8 cellular contexts compared by ENCODE assay signal in the genomic region with DNA sequence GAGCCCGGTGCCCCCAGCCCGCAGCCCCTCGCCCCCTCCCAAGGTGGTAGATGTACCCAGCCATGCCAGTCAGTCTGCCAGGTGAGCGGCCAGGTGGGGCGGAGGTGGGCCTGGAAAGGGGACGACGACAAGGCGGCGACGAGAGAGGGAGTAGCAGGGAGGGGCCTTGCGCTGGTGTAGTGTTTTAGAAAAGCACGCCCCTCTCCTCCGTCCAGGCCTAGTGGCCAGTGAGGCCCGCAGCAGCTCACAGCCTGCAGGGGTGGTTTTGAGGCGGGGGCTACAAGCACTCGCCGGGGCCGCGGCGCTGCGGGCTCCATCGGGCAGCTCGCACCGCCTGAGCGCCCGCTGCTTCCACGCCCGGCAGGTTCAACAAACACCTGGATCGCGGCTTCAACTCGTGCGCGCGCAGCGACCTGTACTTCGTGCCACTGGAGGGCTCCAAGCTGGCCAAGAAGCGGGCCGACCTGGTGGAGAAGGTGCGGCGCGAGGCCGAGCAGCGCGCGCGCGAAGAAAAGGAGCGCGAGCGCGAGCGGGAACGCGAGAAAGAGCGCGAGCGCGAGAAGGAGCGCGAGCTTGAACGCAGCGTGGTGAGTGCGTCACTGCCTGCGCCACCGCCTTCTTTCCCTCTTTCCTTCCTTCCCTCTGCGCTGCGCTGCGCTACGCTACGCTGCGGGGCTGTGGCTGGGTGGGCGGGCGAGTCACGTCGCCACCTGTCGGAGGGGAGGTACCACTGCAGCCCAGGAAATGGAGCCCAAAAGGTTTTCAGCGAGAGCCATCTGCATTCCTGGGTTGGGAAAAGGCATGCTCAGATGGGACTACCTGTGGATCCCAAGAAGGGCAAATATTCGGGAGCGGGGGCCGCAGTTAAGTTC.
DNase-seq lines count a peak whose midpoint lies in the region; ATAC-seq and FAIRE-seq lines count a peak whose summit lies in the region.

No MANE protein-coding gene starts in this region.

- H3K27ac Mint-ChIP-seq in memory B cell = peak overlapping the region; percentile 88

- ATAC-seq in GM19468 (IDR thresholded peaks at IDR 0.05; ENCODE audit: extremely low read depth, unreplicated experiment) = peak; percentile 88
- ATAC-seq in memory B cell (ENCODE audit: low read depth) = peak; percentile 95

- H3K4me1 Mint-ChIP-seq in memory B cell = peaks cover 19% of the 10 kb centered on the region

- H3K4me3 Mint-ChIP-seq in memory B cell = peak overlapping the region; percentile 88

- H3K27me3 Mint-ChIP-seq in memory B cell = no peaks in the 10 kb centered on the region

- H3K36me3 ChIP-seq in effector memory CD4-positive, alpha-beta T cell (ENCODE audit: control insufficient read depth, insufficient read depth, low read length) = peaks cover 9% of the 10 kb centered on the region

- no peaks in the 10 kb centered on the region for H3K9me3 ChIP-seq in effector memory CD4-positive, alpha-beta T cell (ENCODE audit: control insufficient read depth, low read length)

- peak; percentile 86 for DNase-seq in COR-L47 (lab: John Stamatoyannopoulos, UW)
- DNase-seq in HTR-8/SVneo (ENCODE audit: insufficient read length, low spot score) = peak; percentile 78
- DNase-seq in NOMO-1 (lab: John Stamatoyannopoulos, UW; ENCODE audit: unreplicated experiment in 2 of 2) = peak; percentile 96 to 97
- peak in 2 of 3 experiments; percentile 82 to 83 for DNase-seq in activated CD8-positive, alpha-beta memory T cell treated with anti-CD3 and anti-CD28 coated beads for 48 hours (ENCODE audit: low read depth in 2 of 3, low spot score in 2 of 3)
- DNase-seq in effector memory CD4-positive, alpha-beta T cell = peak; percentile 86 to 91 (median 91)
- peak; percentile 82 to 90 for DNase-seq in memory B cell (ENCODE audit: low spot score in 2 of 2)
- DNase-seq in stimulated activated CD8-positive, alpha-beta memory T cell treated with anti-CD3 and anti-CD28 coated beads, Interleukin-12 subunit alpha, Interleukin-12 subunit beta, amount 100 ng/mL, for 24 hours (ENCODE audit: extremely low read depth) = peak; percentile 79

- H3K9me3 Mint-ChIP-seq in memory B cell = no peaks in the 10 kb centered on the region

- peak overlapping the region; percentile 84 for H3K27ac ChIP-seq in effector memory CD4-positive, alpha-beta T cell (ENCODE audit: insufficient read depth, low read length, poor library complexity, severe bottlenecking)

- no peaks in the 10 kb centered on the region for H3K27me3 ChIP-seq in effector memory CD4-positive, alpha-beta T cell (replicated peaks; ENCODE audit: control insufficient read depth, insufficient read depth, low read length, poor library complexity, severe bottlenecking)

- H3K36me3 Mint-ChIP-seq in memory B cell = peaks cover 16% of the 10 kb centered on the region

- peaks cover 23% of the 10 kb centered on the region for H3K4me1 ChIP-seq in effector memory CD4-positive, alpha-beta T cell (ENCODE audit: control insufficient read depth, insufficient read depth, low read length, poor library complexity, severe bottlenecking)

- H3K4me3 ChIP-seq in effector memory CD4-positive, alpha-beta T cell (ENCODE audit: insufficient read depth, low read depth, low read length, poor library complexity, severe bottlenecking) = peak overlapping the region; percentile 56

- peak; percentile 99 for FAIRE-seq in HTR-8/SVneo (lab: Jason Lieb, UNC)

Comparison
In these comparisons a context has a peak if more than half of its experiments do, and no peak if none do; other contexts are left out.
1. Peak in every context shown above with its lines: DNase-seq, ATAC-seq, H3K4me3 ChIP-seq and H3K27ac ChIP-seq.